Comparison of ENCODE assay signal across 2 cellular contexts in the genomic region with DNA sequence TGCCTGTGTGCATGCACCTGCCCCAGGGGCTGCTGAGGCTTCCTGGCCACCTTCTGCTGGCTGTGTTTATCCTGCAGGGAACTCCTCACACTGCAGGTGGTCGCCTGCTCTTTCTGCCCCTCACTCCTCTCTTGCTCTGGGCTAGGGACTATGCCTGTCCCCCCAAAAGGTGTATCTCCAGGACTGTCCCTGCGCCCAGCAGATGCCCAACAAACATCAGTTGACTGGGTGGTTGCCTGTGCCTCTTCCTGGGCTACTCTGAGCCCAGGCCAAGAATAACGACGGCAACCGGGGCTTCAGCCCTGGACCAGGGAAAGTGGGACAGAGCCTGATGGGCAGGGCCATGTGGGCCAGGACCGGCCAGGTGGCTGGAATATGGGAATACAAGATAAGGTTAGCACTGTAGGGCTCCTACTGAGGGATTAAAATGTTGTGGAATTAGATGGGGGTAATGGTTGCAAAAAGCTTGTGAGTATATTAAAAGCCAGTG.
TF ChIP-seq lines count a peak whose summit lies in the region.

No MANE protein-coding gene starts in this region.

TF ChIP-seq in SK-N-SH, 30 proteins besides CTCF, POLR2A, EP300 and RAD21 (continued from another document):
- no peak for TF ChIP-seq TCF12 (IDR thresholded peaks at IDR 0.05)
- no peak for TF ChIP-seq MXI1 (IDR thresholded peaks at IDR 0.05; ENCODE audit: low read depth, low read length)

TF ChIP-seq in SK-N-SH treated with all-trans-retinoic acid at 6 μM for 48 hours, 23 proteins besides CTCF, POLR2A, EP300 and RAD21 (continued from another document):
- no peak for TF ChIP-seq ZNF565 (CRISPR knock-in tag; conservative IDR thresholded peaks at IDR 0.05; ENCODE audit: low read depth)
- no peak for TF ChIP-seq CSDC2 (CRISPR knock-in tag; IDR thresholded peaks at IDR 0.05)
- no peak for TF ChIP-seq BACH2 (CRISPR knock-in tag; IDR thresholded peaks at IDR 0.05; ENCODE audit: borderline replicate concordance)
